Comparison of ENCODE assay signal across 1 cellular context in genomic region chr7:140315498-140316164, GRCh38.
TF ChIP-seq lines count a peak whose summit lies in the region.

No MANE protein-coding gene starts in this region.

TF ChIP-seq in SK-N-SH, 30 proteins besides CTCF, POLR2A, EP300 and RAD21 (continued from another document):
- TF ChIP-seq ZBTB33 (IDR thresholded peaks at IDR 0.05; ENCODE audit: borderline replicate concordance, low read depth) = no peak
- TF ChIP-seq TEAD4 (IDR thresholded peaks at IDR 0.05; ENCODE audit: borderline replicate concordance, insufficient read depth) = no peak
- TF ChIP-seq NRF1 (IDR thresholded peaks at IDR 0.05; ENCODE audit: low read depth, low read length) = no peak
- TF ChIP-seq RXRA (IDR thresholded peaks at IDR 0.05; ENCODE audit: borderline replicate concordance, low read depth) = no peak
